Comparison of ENCODE assay signal across 8 cellular contexts in genomic region chr7:106009511-106010226, GRCh38. TPM values are rescaled to one million over a fixed set of nuclear protein-coding genes. Genes with fewer than 3 reads are reported as not detected.
DNase-seq lines count a peak whose midpoint lies in the region; ATAC-seq and TF ChIP-seq lines count a peak whose summit lies in the region.

No MANE protein-coding gene starts in this region.

- H3K27ac Mint-ChIP-seq in activated naive CD4-positive, alpha-beta T cell treated with anti-CD3 and anti-CD28 coated beads, Interleukin-2, amount 50 U/mL, for 24 hours, result no peak overlapping the region

- peaks cover 11% of the 10 kb centered on the region for H3K9me3 Mint-ChIP-seq in activated naive CD4-positive, alpha-beta T cell treated with anti-CD3 and anti-CD28 coated beads, Interleukin-2, amount 50 U/mL, for 24 hours

- H3K4me1 Mint-ChIP-seq in activated naive CD4-positive, alpha-beta T cell treated with anti-CD3 and anti-CD28 coated beads, Interleukin-2, amount 50 U/mL, for 24 hours, result peaks cover 45% of the 10 kb centered on the region

- no peaks in the 10 kb centered on the region for H3K9me3 ChIP-seq in BE2C
- no peaks in the 10 kb centered on the region for H3K9me3 ChIP-seq in SJSA1 (replicated peaks)
- H3K9me3 ChIP-seq in ovary, result no peaks in the 10 kb centered on the region
- H3K9me3 ChIP-seq in thoracic aorta, result no peaks in the 10 kb centered on the region

- TF ChIP-seq POLR2A in ovary (IDR thresholded peaks at IDR 0.05), result no peak

- peak overlapping the region; percentile 16 for H3K4me3 Mint-ChIP-seq in activated naive CD4-positive, alpha-beta T cell treated with anti-CD3 and anti-CD28 coated beads, Interleukin-2, amount 50 U/mL, for 24 hours

- no peak overlapping the region for H3K27ac ChIP-seq in SJSA1
- no peak overlapping the region for H3K27ac ChIP-seq in ovary
- no peak overlapping the region for H3K27ac ChIP-seq in thoracic aorta

- DNase-seq in BE2C (peak; percentile 87), SJSA1 (ENCODE audit: low read depth in 1 of 2, low spot score in 2 of 2) (peak; percentile 78 to 84), glomerular visceral epithelial cell (ENCODE audit: extremely low spot score) (peak; percentile 89), ovary (peak; percentile 61 to 76 (median 73)), thoracic aorta (ENCODE audit: low spot score) (peak; percentile 28)
- peak; percentile 71 for DNase-seq in Jurkat, Clone E6-1 (ENCODE audit: low read depth, low spot score)

- no peaks in the 10 kb centered on the region for H3K36me3 ChIP-seq in BE2C
- H3K36me3 ChIP-seq in SJSA1, result no peaks in the 10 kb centered on the region
- H3K36me3 ChIP-seq in ovary, result no peaks in the 10 kb centered on the region
- no peaks in the 10 kb centered on the region for H3K36me3 ChIP-seq in thoracic aorta

- intact Hi-C loops in ovary (cut with DNase I), result no loop called here

- no peaks in the 10 kb centered on the region for H3K27me3 ChIP-seq in BE2C
- H3K27me3 ChIP-seq in SJSA1 (replicated peaks), result no peaks in the 10 kb centered on the region
- H3K27me3 ChIP-seq in ovary, result no peaks in the 10 kb centered on the region
- no peaks in the 10 kb centered on the region for H3K27me3 ChIP-seq in thoracic aorta (replicated peaks; ENCODE audit: insufficient read depth)

- peak; percentile 92 for TF ChIP-seq CTCF in BE2C (IDR thresholded peaks at IDR 0.05; ENCODE audit: low read depth, low read length)
- peak; percentile 53 to 68 (median 56) for TF ChIP-seq CTCF in ovary (IDR thresholded peaks at IDR 0.05)
- peak; percentile 94 for TF ChIP-seq CTCF in thoracic aorta (IDR thresholded peaks at IDR 0.05)

- TF ChIP-seq EP300 in ovary (IDR thresholded peaks at IDR 0.05), result no peak

- WGBS in ovary, 3 donors, result 4 to 6% (median 5%) methylated on average over 25 to 29 of the region's 29 CpGs

- H3K4me3 ChIP-seq in BE2C (ENCODE audit: low read depth, low read length) (peak overlapping the region; percentile 11; the same call in 1 of the 2 replicates), SJSA1 (no peak overlapping the region), ovary (no peak overlapping the region), thoracic aorta (peak overlapping the region; percentile 55)
- no peak overlapping the region for H3K4me3 ChIP-seq in Jurkat, Clone E6-1 (ENCODE audit: low read length)

- H3K36me3 Mint-ChIP-seq in activated naive CD4-positive, alpha-beta T cell treated with anti-CD3 and anti-CD28 coated beads, Interleukin-2, amount 50 U/mL, for 24 hours, result peaks cover 9% of the 10 kb centered on the region

- no peaks in the 10 kb centered on the region for H3K27me3 Mint-ChIP-seq in activated naive CD4-positive, alpha-beta T cell treated with anti-CD3 and anti-CD28 coated beads, Interleukin-2, amount 50 U/mL, for 24 hours

- peak; percentile 67 for ATAC-seq in GM19452 (IDR thresholded peaks at IDR 0.05; ENCODE audit: unreplicated experiment)
- ATAC-seq in thoracic aorta (ENCODE audit: insufficient number of reproducible peaks, low FRiP score, low read depth), result peak; percentile 71

- H3K4me1 ChIP-seq in BE2C (peaks cover 14% of the 10 kb centered on the region), SJSA1 (replicated peaks) (peaks cover 11% of the 10 kb centered on the region), ovary (ENCODE audit: insufficient read depth) (peaks cover 1% of the 10 kb centered on the region), thoracic aorta (ENCODE audit: control insufficient read depth in 1 of 2, low read depth in 2 of 2) (peaks cover 0 to 3% of the 10 kb centered on the region in 2 donors)

RNA-seq across cellular contexts. Expression of gene CDHR3, which starts 46.6 kb away (rescaled TPM):
- polyA plus RNA-seq in BE2C (2012; ENCODE audit: insufficient read depth, insufficient read length, low read depth), result 5.3 TPM
- 1.4 TPM for polyA plus RNA-seq in Jurkat, Clone E6-1 (2012; ENCODE audit: insufficient read depth, insufficient read length)
- total RNA-seq in SJSA1 (2014; rRNA removed; shearing (Covaris generic)), result 0.26 TPM in 1 of 2 replicates, not detected in the other
- total RNA-seq in ovary, result 10 to 100 TPM in 3 of 7 donors, 1 to 10 TPM in 4; 5.8 to 76.4 (median 9.9) TPM
- polyA plus RNA-seq in ovary, result 1 to 10 TPM; 1.8 to 3.5 TPM
- 1 to 10 TPM; 1.5 to 8.7 TPM for total RNA-seq in thoracic aorta

Comparison
In these comparisons a context has a peak if more than half of its experiments do, and no peak if none do; other contexts are left out.
1. DNase-seq: peak in every context shown above with its lines; median percentile 89 in glomerular visceral epithelial cell; 87 in BE2C; 81 in SJSA1; 73 in ovary; 71 in Jurkat, Clone E6-1; 28 in thoracic aorta.
2. H3K4me3 ChIP-seq: peak in BE2C (single experiment) and thoracic aorta (single experiment); none in Jurkat, Clone E6-1 (single experiment), SJSA1 (single experiment) and ovary (single experiment).
3. Peak in every context shown above with its lines, with median percentiles within 50 percentile points of each other: CTCF ChIP-seq.